Comparison of ENCODE assay signal across 1 cellular context in the genomic region with DNA sequence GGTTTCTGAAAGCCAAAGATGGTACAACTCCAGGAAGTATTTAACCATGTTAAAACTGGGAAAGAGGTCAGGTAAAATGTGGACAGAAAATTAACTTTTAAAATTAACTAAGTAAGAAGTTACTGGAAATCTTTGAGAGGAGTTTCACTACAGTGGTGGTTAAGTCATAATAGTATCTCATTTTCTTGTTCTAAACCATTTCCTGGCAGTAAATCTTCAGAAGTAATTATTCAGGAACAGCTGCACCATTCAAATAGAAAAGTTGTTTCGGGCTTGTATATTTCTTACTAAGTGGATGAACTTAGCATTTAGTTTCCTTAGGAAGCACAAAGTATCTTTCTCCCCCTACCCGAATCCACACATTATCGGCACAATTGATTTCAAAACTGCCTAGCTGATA.
TF ChIP-seq lines count a peak whose summit lies in the region.

No MANE protein-coding gene starts in this region.

TF ChIP-seq in GM12878, 131 proteins besides CTCF, POLR2A, EP300 and RAD21:
- no peak for TF ChIP-seq TBL1XR1 (IDR thresholded peaks at IDR 0.05; ENCODE audit: low read depth, low read length)
- TF ChIP-seq HCFC1 (IDR thresholded peaks at IDR 0.05; ENCODE audit: low read length) = no peak
- no peak for TF ChIP-seq MTA2 (IDR thresholded peaks at IDR 0.05; ENCODE audit: low read depth)
- TF ChIP-seq, protein P1, sequence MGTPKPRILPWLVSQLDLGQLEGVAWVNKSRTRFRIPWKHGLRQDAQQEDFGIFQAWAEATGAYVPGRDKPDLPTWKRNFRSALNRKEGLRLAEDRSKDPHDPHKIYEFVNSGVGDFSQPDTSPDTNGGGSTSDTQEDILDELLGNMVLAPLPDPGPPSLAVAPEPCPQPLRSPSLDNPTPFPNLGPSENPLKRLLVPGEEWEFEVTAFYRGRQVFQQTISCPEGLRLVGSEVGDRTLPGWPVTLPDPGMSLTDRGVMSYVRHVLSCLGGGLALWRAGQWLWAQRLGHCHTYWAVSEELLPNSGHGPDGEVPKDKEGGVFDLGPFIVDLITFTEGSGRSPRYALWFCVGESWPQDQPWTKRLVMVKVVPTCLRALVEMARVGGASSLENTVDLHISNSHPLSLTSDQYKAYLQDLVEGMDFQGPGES (IDR thresholded peaks at IDR 0.05) = no peak
- TF ChIP-seq E2F4 (IDR thresholded peaks at IDR 0.05; ENCODE audit: low read depth, low read length) = no peak
- TF ChIP-seq JUNB (IDR thresholded peaks at IDR 0.05) = 0 out of 2 replicates have a peak, but pooled peaks have one; percentile 4
